ENCODE assay signal across 28 cellular contexts in genomic region chr19:38496116-38496515, GRCh38.
"Had no signal": no experiment of that assay in that cellular context is flagged by ENCODE, and none has a peak within 500 bp of the region (broad histone marks: within the 10 kb centered on the region; RNA-seq: fewer than 3 reads in every experiment).

No MANE protein-coding gene starts in this region.

- H3K4me1 ChIP-seq: stomach, suprapubic skin, thyroid gland, tibial artery, tibial nerve, transverse colon, upper lobe of left lung, upper lobe of right lung, uterus, vagina had no signal

- H3K4me3 ChIP-seq: stomach, suprapubic skin, thoracic aorta, thyroid gland, tibial artery, tibial nerve, transverse colon, upper lobe of left lung, upper lobe of right lung, uterus, vagina had no signal

- ATAC-seq: stimulated activated effector memory CD8-positive, alpha-beta T cell treated with anti-CD3 and anti-CD28 coated beads, Interleukin-12 subunit alpha, Interleukin-12 subunit beta, amount 100 ng/mL, for 72 hours; stimulated activated memory B cell treated with anti-CD40 and anti-IgM and Interleukin-4, amounts not matched to agents 10 μg/mL and 1 μg/mL and 100 μg/mL, for 72 hours; stimulated activated naive B cell treated with anti-CD40 and anti-IgM and Interleukin-4, amounts not matched to agents 10 μg/mL and 1 μg/mL and 100 μg/mL, for 72 hours; stimulated activated naive CD8-positive, alpha-beta T cell treated with anti-CD3 and anti-CD28 coated beads, Interleukin-15, amount 100 ng/mL, for 72 hours; stimulated activated naive CD8-positive, alpha-beta T cell treated with anti-CD3 and anti-CD28 coated beads, Interleukin-15, Interleukin-2, amounts not matched to agents 100 U/mL and 50 U/mL, for 24 hours; upper lobe of right lung had no signal

- H3K36me3 Mint-ChIP-seq: stimulated activated memory B cell treated with anti-CD40 and anti-IgM and Interleukin-4, amounts not matched to agents 10 μg/mL and 1 μg/mL and 100 μg/mL, for 72 hours; stimulated activated naive B cell treated with anti-CD40 and anti-IgM and Interleukin-4, amounts not matched to agents 10 μg/mL and 1 μg/mL and 100 μg/mL, for 72 hours; type B pancreatic cell had no signal

- H3K9me3 Mint-ChIP-seq: stimulated activated effector memory CD8-positive, alpha-beta T cell treated with anti-CD3 and anti-CD28 coated beads, Interleukin-12 subunit alpha, Interleukin-12 subunit beta, amount 100 ng/mL, for 72 hours; stimulated activated memory B cell treated with anti-CD40 and anti-IgM and Interleukin-4, amounts not matched to agents 10 μg/mL and 1 μg/mL and 100 μg/mL, for 72 hours; stimulated activated naive B cell treated with anti-CD40 and anti-IgM and Interleukin-4, amounts not matched to agents 10 μg/mL and 1 μg/mL and 100 μg/mL, for 72 hours; stimulated activated naive CD8-positive, alpha-beta T cell treated with anti-CD3 and anti-CD28 coated beads, Interleukin-15, amount 100 ng/mL, for 72 hours; stimulated activated naive CD8-positive, alpha-beta T cell treated with anti-CD3 and anti-CD28 coated beads, Interleukin-15, Interleukin-2, amounts not matched to agents 100 ng/mL and 50 ng/mL, for 24 hours; type B pancreatic cell had no signal

- H3K9me3 ChIP-seq: suprapubic skin, testis, thoracic aorta, thyroid gland, transverse colon, upper lobe of left lung, upper lobe of right lung, uterus, vagina had no signal

- H3K27ac Mint-ChIP-seq: stimulated activated effector memory CD8-positive, alpha-beta T cell treated with anti-CD3 and anti-CD28 coated beads, Interleukin-12 subunit alpha, Interleukin-12 subunit beta, amount 100 ng/mL, for 72 hours; stimulated activated memory B cell treated with anti-CD40 and anti-IgM and Interleukin-4, amounts not matched to agents 10 μg/mL and 1 μg/mL and 100 μg/mL, for 72 hours; stimulated activated naive B cell treated with anti-CD40 and anti-IgM and Interleukin-4, amounts not matched to agents 10 μg/mL and 1 μg/mL and 100 μg/mL, for 72 hours; stimulated activated naive CD8-positive, alpha-beta T cell treated with anti-CD3 and anti-CD28 coated beads, Interleukin-15, Interleukin-2, amounts not matched to agents 100 ng/mL and 50 ng/mL, for 24 hours; type B pancreatic cell had no signal

- H3K36me3 ChIP-seq: stomach, suprapubic skin, thoracic aorta, thyroid gland, tibial artery, tibial nerve, transverse colon, upper lobe of left lung, upper lobe of right lung, uterus, vagina had no signal

- DNase-seq: stimulated activated CD4-positive, alpha-beta T cell treated with anti-CD3 and anti-CD28 coated beads, Interleukin-2, amount 100 ng/mL, for 48 hours; stimulated activated CD4-positive, alpha-beta T cell treated with anti-CD3 and anti-CD28 coated beads, Interleukin-4, amount 100 ng/mL, for 1 hour; stimulated activated CD4-positive, alpha-beta T cell treated with anti-CD3 and anti-CD28 coated beads, Interleukin-4, amount 100 ng/mL, for 24 hours; stimulated activated CD4-positive, alpha-beta T cell treated with anti-CD3 and anti-CD28 coated beads, Interleukin-4, amount 100 ng/mL, for 4 hours; stimulated activated CD8-positive, alpha-beta memory T cell treated with anti-CD3 and anti-CD28 coated beads, Interleukin-4, amount 100 ng/mL, for 48 hours; stimulated activated naive B cell treated with anti-CD40 and anti-IgM and Interleukin-4, amounts not matched to agents 10 μg/mL and 1 μg/mL and 100 μg/mL, for 72 hours; stimulated activated naive CD4-positive, alpha-beta T cell; stimulated activated naive CD4-positive, alpha-beta T cell treated with Interleukin-2 at 50 U/mL for 16 hours; stimulated activated naive CD8-positive, alpha-beta T cell treated with anti-CD3 and anti-CD28 coated beads, Interleukin-15, amount 100 ng/mL, for 72 hours; stimulated activated naive CD8-positive, alpha-beta T cell treated with anti-CD3 and anti-CD28 coated beads, Interleukin-15, Interleukin-2, amounts not matched to agents 100 U/mL and 50 U/mL, for 24 hours; stomach; substantia nigra; testis; thyroid gland; tibial artery; transverse colon; trophoblast cell; upper lobe of right lung; uterus had no signal

- H3K4me1 Mint-ChIP-seq: stimulated activated naive CD8-positive, alpha-beta T cell treated with anti-CD3 and anti-CD28 coated beads, Interleukin-15, amount 100 ng/mL, for 72 hours had no signal

- H3K27me3 ChIP-seq: testis, thyroid gland, tibial nerve, transverse colon, upper lobe of left lung, upper lobe of right lung, uterus, vagina had no signal

- H3K27ac ChIP-seq: stomach, suprapubic skin, thoracic aorta, thyroid gland, tibial artery, tibial nerve, transverse colon, upper lobe of left lung, upper lobe of right lung, uterus, vagina had no signal

- H3K27me3 Mint-ChIP-seq: stimulated activated naive CD8-positive, alpha-beta T cell treated with anti-CD3 and anti-CD28 coated beads, Interleukin-15, Interleukin-2, amounts not matched to agents 100 ng/mL and 50 ng/mL, for 24 hours; type B pancreatic cell had no signal

- H3K4me3 Mint-ChIP-seq: stimulated activated effector memory CD8-positive, alpha-beta T cell treated with anti-CD3 and anti-CD28 coated beads, Interleukin-12 subunit alpha, Interleukin-12 subunit beta, amount 100 ng/mL, for 72 hours; stimulated activated memory B cell treated with anti-CD40 and anti-IgM and Interleukin-4, amounts not matched to agents 10 μg/mL and 1 μg/mL and 100 μg/mL, for 72 hours; stimulated activated naive B cell treated with anti-CD40 and anti-IgM and Interleukin-4, amounts not matched to agents 10 μg/mL and 1 μg/mL and 100 μg/mL, for 72 hours; stimulated activated naive CD8-positive, alpha-beta T cell treated with anti-CD3 and anti-CD28 coated beads, Interleukin-15, amount 100 ng/mL, for 72 hours; stimulated activated naive CD8-positive, alpha-beta T cell treated with anti-CD3 and anti-CD28 coated beads, Interleukin-15, Interleukin-2, amounts not matched to agents 100 ng/mL and 50 ng/mL, for 24 hours; type B pancreatic cell had no signal
